In genomic region chr13:70310720-70311119, GRCh38 we compare ENCODE assay signal across 8 cellular contexts.
DNase-seq lines count a peak whose midpoint lies in the region; ATAC-seq and TF ChIP-seq lines count a peak whose summit lies in the region.

No MANE protein-coding gene starts in this region.

- H4K20me1 ChIP-seq in MM.1S (ENCODE audit: insufficient read depth, low read length): no peaks in the 10 kb centered on the region

- no peaks in the 10 kb centered on the region for H3K4me1 ChIP-seq in MM.1S (ENCODE audit: low read length)
- no peaks in the 10 kb centered on the region for H3K4me1 ChIP-seq in RWPE2 (ENCODE audit: insufficient read depth, poor library complexity, severe bottlenecking)
- no peaks in the 10 kb centered on the region for H3K4me1 ChIP-seq in effector memory CD4-positive, alpha-beta T cell (ENCODE audit: control insufficient read depth, insufficient read depth, low read length, poor library complexity, severe bottlenecking)

- no peaks in the 10 kb centered on the region for H3K9me2 ChIP-seq in MM.1S (replicated peaks; ENCODE audit: insufficient read depth, low read length)

- no peak overlapping the region for H2AFZ ChIP-seq in MM.1S (ENCODE audit: low read length)

- H3K4me3 ChIP-seq in MM.1S (ENCODE audit: low read length) (no peak overlapping the region), RWPE2 (ENCODE audit: severe bottlenecking) (no peak overlapping the region)
- no peak overlapping the region for H3K4me3 ChIP-seq in effector memory CD4-positive, alpha-beta T cell (ENCODE audit: insufficient read depth, low read depth, low read length, poor library complexity, severe bottlenecking)

- ATAC-seq in RWPE2 (ENCODE audit: low read depth) (peak; percentile 70), HG03108 (IDR thresholded peaks at IDR 0.05; ENCODE audit: unreplicated experiment) (no peak)

- TF ChIP-seq CTCF in MM.1S (IDR thresholded peaks at IDR 0.05; ENCODE audit: low read length) (peak; percentile 39), RWPE2 (IDR thresholded peaks at IDR 0.05; ENCODE audit: poor library complexity, severe bottlenecking) (peak; percentile 49)

- DNase-seq in DMS153 (lab: John Stamatoyannopoulos, UW): peak; percentile 53
- DNase-seq in MM.1S: peak; percentile 32
- DNase-seq in RWPE2 (ENCODE audit: low spot score): no peak
- DNase-seq in kidney glomerular epithelial cell (lab: John Stamatoyannopoulos, UW): peak; percentile 59
- no peak for DNase-seq in stimulated activated CD4-positive, alpha-beta T cell treated with anti-CD3 and anti-CD28 coated beads, Interleukin-4, amount 100 ng/mL, for 1 hour
- no peak for DNase-seq in effector memory CD4-positive, alpha-beta T cell
- no peak for DNase-seq in activated gamma-delta T cell (lab: John Stamatoyannopoulos, UW)

- H3K36me3 ChIP-seq in MM.1S (replicated peaks; ENCODE audit: insufficient read depth, low read length) (no peaks in the 10 kb centered on the region), RWPE2 (ENCODE audit: low read depth) (no peaks in the 10 kb centered on the region)
- no peaks in the 10 kb centered on the region for H3K36me3 ChIP-seq in effector memory CD4-positive, alpha-beta T cell (ENCODE audit: control insufficient read depth, insufficient read depth, low read length)

- H3K9ac ChIP-seq in MM.1S (ENCODE audit: low read length): no peak overlapping the region

- H3K27ac ChIP-seq in MM.1S (ENCODE audit: low read length): no peak overlapping the region
- no peak overlapping the region for H3K27ac ChIP-seq in RWPE2 (ENCODE audit: poor library complexity, severe bottlenecking)
- no peak overlapping the region for H3K27ac ChIP-seq in effector memory CD4-positive, alpha-beta T cell (ENCODE audit: insufficient read depth, low read length, poor library complexity, severe bottlenecking)

- no peaks in the 10 kb centered on the region for H3K9me3 ChIP-seq in MM.1S (replicated peaks; ENCODE audit: insufficient read depth, low read length)
- no peaks in the 10 kb centered on the region for H3K9me3 ChIP-seq in RWPE2 (ENCODE audit: severe bottlenecking)
- H3K9me3 ChIP-seq in effector memory CD4-positive, alpha-beta T cell (ENCODE audit: control insufficient read depth, low read length): no peaks in the 10 kb centered on the region

- H3K4me2 ChIP-seq in MM.1S (ENCODE audit: low read depth, low read length): no peak overlapping the region

- H3K79me2 ChIP-seq in MM.1S (ENCODE audit: low read length): no peaks in the 10 kb centered on the region

- H3K27me3 ChIP-seq in MM.1S (replicated peaks; ENCODE audit: insufficient read depth, low read length) (no peaks in the 10 kb centered on the region), RWPE2 (ENCODE audit: insufficient read depth, poor library complexity, severe bottlenecking) (no peaks in the 10 kb centered on the region)
- H3K27me3 ChIP-seq in effector memory CD4-positive, alpha-beta T cell (replicated peaks; ENCODE audit: control insufficient read depth, insufficient read depth, low read length, poor library complexity, severe bottlenecking): no peaks in the 10 kb centered on the region

- no peaks in the 10 kb centered on the region for H3F3A ChIP-seq in MM.1S (ENCODE audit: insufficient read depth, low read length)

Comparison
In these comparisons a context has a peak if more than half of its experiments do, and no peak if none do; other contexts are left out.
1. DNase-seq: peak in DMS153 (single experiment), MM.1S (single experiment) and kidney glomerular epithelial cell (single experiment); none in RWPE2 (single experiment), stimulated activated CD4-positive, alpha-beta T cell treated with anti-CD3 and anti-CD28 coated beads, Interleukin-4, amount 100 ng/mL, for 1 hour (single experiment), effector memory CD4-positive, alpha-beta T cell (0 of 3) and activated gamma-delta T cell (single experiment).